Comparison of ENCODE assay signal across 32 cellular contexts in genomic region chr3:27869152-27869551, GRCh38.
"Had no signal": no experiment of that assay in that cellular context is flagged by ENCODE, and none has a peak within 500 bp of the region (broad histone marks: within the 10 kb centered on the region; RNA-seq: fewer than 3 reads in every experiment).

No MANE protein-coding gene starts in this region.

- H3K4me1 Mint-ChIP-seq: activated B cell treated with CpG ODN at 0.5 μM for 24 hours; activated CD4-positive, alpha-beta T cell treated with anti-CD3 and anti-CD28 coated beads, Interleukin-2, amount 10 ng/mL, durations not matched to agents 24 days and 14 days; activated naive CD4-positive, alpha-beta T cell treated with anti-CD3 and anti-CD28 coated beads, Interleukin-2, amount 10 ng/mL, durations not matched to agents 7 days and 5 days; activated naive CD8-positive, alpha-beta T cell treated with anti-CD3 and anti-CD28 coated beads for 36 hours; activated T-helper 17 cell treated with anti-CD3 and anti-CD28 coated beads, Interleukin-2, amount 50 U/mL, for 72 hours had no signal

- H3K27me3 Mint-ChIP-seq: activated B cell treated with CpG ODN at 0.5 μM for 24 hours; activated CD4-positive, alpha-beta memory T cell treated with anti-CD3 and anti-CD28 coated beads for 36 hours; activated CD4-positive, alpha-beta T cell treated with anti-CD3 and anti-CD28 coated beads, Interleukin-2, amount 10 ng/mL, durations not matched to agents 24 days and 14 days; activated CD8-positive, alpha-beta T cell treated with anti-CD3 and anti-CD28 coated beads for 36 hours; activated naive CD4-positive, alpha-beta T cell treated with anti-CD3 and anti-CD28 coated beads, Interleukin-2, amount 10 ng/mL, durations not matched to agents 7 days and 5 days; activated naive CD8-positive, alpha-beta T cell treated with anti-CD3 and anti-CD28 coated beads for 36 hours; activated T-helper 17 cell treated with anti-CD3 and anti-CD28 coated beads, Interleukin-2, amount 50 U/mL, for 72 hours had no signal

- H3K27ac Mint-ChIP-seq: activated B cell treated with CpG ODN at 0.5 μM for 24 hours; activated CD4-positive, alpha-beta memory T cell treated with anti-CD3 and anti-CD28 coated beads for 36 hours; activated CD4-positive, alpha-beta T cell treated with anti-CD3 and anti-CD28 coated beads, Interleukin-2, amount 10 ng/mL, durations not matched to agents 24 days and 14 days; activated CD8-positive, alpha-beta T cell treated with anti-CD3 and anti-CD28 coated beads for 36 hours; activated naive CD4-positive, alpha-beta T cell treated with anti-CD3 and anti-CD28 coated beads, Interleukin-2, amount 10 ng/mL, durations not matched to agents 7 days and 5 days; activated naive CD4-positive, alpha-beta T cell treated with anti-CD3 and anti-CD28 coated beads, Interleukin-2, amount 50 U/mL, for 72 hours; activated naive CD8-positive, alpha-beta T cell treated with anti-CD3 and anti-CD28 coated beads for 36 hours; activated T-cell treated with anti-CD3 and anti-CD28 coated beads, Interleukin-2, amount 50 U/mL, for 72 hours; activated T-helper 1 cell treated with anti-CD3 and anti-CD28 coated beads, Interleukin-12 subunit alpha, Interleukin-12 subunit beta, Interleukin-2, Interleukin-4 antibody, amounts not matched to agents 30 ng/mL and 10 ng/mL and 1 ng/mL, durations not matched to agents 14 hours and 24 hours and 36 hours; activated T-helper 17 cell treated with anti-CD3 and anti-CD28 coated beads, Interleukin-2, amount 50 U/mL, for 72 hours; T-helper 1 cell treated with Interleukin-12 subunit alpha and Interleukin-12 subunit beta and Interleukin-4 antibody, amounts not matched to agents 30 μg/mL and 1 μg/mL, for 36 hours; T-helper 2 cell treated with Interferon-gamma antibody and Interleukin-4, amounts not matched to agents 5 μg/mL and 100 μg/mL, for 36 hours had no signal

- ATAC-seq: activated CD8-positive, alpha-beta T cell treated with anti-CD3 and anti-CD28 coated beads for 36 hours; activated naive CD4-positive, alpha-beta T cell treated with anti-CD3 and anti-CD28 coated beads, Interleukin-2, amount 50 U/mL, for 72 hours; activated T-cell treated with anti-CD3 and anti-CD28 coated beads, Interleukin-2, amount 50 U/mL, for 4 hours; activated T-cell treated with anti-CD3 and anti-CD28 coated beads, Interleukin-2, amount 50 U/mL, for 72 hours; activated T-helper 17 cell treated with anti-CD3 and anti-CD28 coated beads, Interleukin-2, amount 50 U/mL, for 72 hours; body of pancreas had no signal

- DNase-seq: activated B cell treated with CpG ODN at 0.5 μM for 24 hours; activated CD4-positive, alpha-beta memory T cell treated with anti-CD3 and anti-CD28 coated beads for 36 hours; activated CD4-positive, alpha-beta T cell treated with anti-CD3 and anti-CD28 coated beads for 4 hours; activated CD4-positive, alpha-beta T cell treated with anti-CD3 and anti-CD28 coated beads, Interleukin-2, amount 10 ng/mL, durations not matched to agents 24 days and 14 days; activated CD4-positive, alpha-beta T cell treated with anti-CD3 and anti-CD28 coated beads, Interleukin-2, amount 50 U/mL, for 1 hour; activated CD4-positive, alpha-beta T cell treated with anti-CD3 and anti-CD28 coated beads, Interleukin-2, amount 50 U/mL, for 4 hours; activated CD4-positive, CD25-positive, alpha-beta regulatory T cell treated with anti-CD3 and anti-CD28 coated beads, Interleukin-2, amount 50 U/mL, for 72 hours; activated CD8-positive, alpha-beta memory T cell treated with anti-CD3 and anti-CD28 coated beads, Interleukin-2, amount 50 U/mL, for 4 hours; activated CD8-positive, alpha-beta T cell treated with anti-CD3 and anti-CD28 coated beads for 36 hours; activated effector memory CD4-positive, alpha-beta T cell treated with anti-CD3 and anti-CD28 coated beads, Interleukin-2, amount 50 U/mL, for 16 hours; activated gamma-delta T cell treated with Interleukin-2 at 50 U/mL for 16 hours; activated naive CD4-positive, alpha-beta T cell; activated naive CD4-positive, alpha-beta T cell treated with anti-CD3 and anti-CD28 coated beads, Interleukin-2, amount 10 ng/mL, durations not matched to agents 7 days and 5 days; activated naive CD8-positive, alpha-beta T cell treated with anti-CD3 and anti-CD28 coated beads for 36 hours; activated T-cell treated with anti-CD3 and anti-CD28 coated beads for 4 hours; activated T-cell treated with anti-CD3 and anti-CD28 coated beads, Interleukin-2, amount 50 U/mL, for 1 hour; activated T-cell treated with anti-CD3 and anti-CD28 coated beads, Interleukin-2, amount 50 U/mL, for 4 hours; activated T-cell treated with anti-CD3 and anti-CD28 coated beads, Interleukin-2, amount 50 U/mL, for 72 hours; adrenal gland; amniotic stem cell; aorta; body of pancreas; brain microvascular endothelial cell; central memory CD4-positive, alpha-beta T cell; T-helper 1 cell; T-helper 2 cell; T-helper 9 cell had no signal

- H3K4me3 Mint-ChIP-seq: activated B cell treated with CpG ODN at 0.5 μM for 24 hours; activated CD4-positive, alpha-beta memory T cell treated with anti-CD3 and anti-CD28 coated beads for 36 hours; activated CD4-positive, alpha-beta T cell treated with anti-CD3 and anti-CD28 coated beads, Interleukin-2, amount 10 ng/mL, durations not matched to agents 24 days and 14 days; activated CD8-positive, alpha-beta T cell treated with anti-CD3 and anti-CD28 coated beads for 36 hours; activated naive CD4-positive, alpha-beta T cell treated with anti-CD3 and anti-CD28 coated beads, Interleukin-2, amount 10 ng/mL, durations not matched to agents 7 days and 5 days; activated naive CD8-positive, alpha-beta T cell treated with anti-CD3 and anti-CD28 coated beads for 36 hours; activated T-cell treated with anti-CD3 and anti-CD28 coated beads, Interleukin-2, amount 50 U/mL, for 4 hours; activated T-cell treated with anti-CD3 and anti-CD28 coated beads, Interleukin-2, amount 50 U/mL, for 72 hours; activated T-helper 1 cell treated with anti-CD3 and anti-CD28 coated beads, Interleukin-12 subunit alpha, Interleukin-12 subunit beta, Interleukin-2, Interleukin-4 antibody, amounts not matched to agents 30 ng/mL and 10 ng/mL and 1 ng/mL, durations not matched to agents 14 hours and 24 hours and 36 hours; activated T-helper 17 cell treated with anti-CD3 and anti-CD28 coated beads, Interleukin-2, amount 50 U/mL, for 72 hours; T-helper 1 cell treated with Interleukin-12 subunit alpha and Interleukin-12 subunit beta and Interleukin-4 antibody, amounts not matched to agents 30 μg/mL and 1 μg/mL, for 36 hours; T-helper 2 cell treated with Interferon-gamma antibody and Interleukin-4, amounts not matched to agents 5 μg/mL and 100 μg/mL, for 36 hours had no signal
